Comparison of ENCODE assay signal across 24 cellular contexts in the genomic region with DNA sequence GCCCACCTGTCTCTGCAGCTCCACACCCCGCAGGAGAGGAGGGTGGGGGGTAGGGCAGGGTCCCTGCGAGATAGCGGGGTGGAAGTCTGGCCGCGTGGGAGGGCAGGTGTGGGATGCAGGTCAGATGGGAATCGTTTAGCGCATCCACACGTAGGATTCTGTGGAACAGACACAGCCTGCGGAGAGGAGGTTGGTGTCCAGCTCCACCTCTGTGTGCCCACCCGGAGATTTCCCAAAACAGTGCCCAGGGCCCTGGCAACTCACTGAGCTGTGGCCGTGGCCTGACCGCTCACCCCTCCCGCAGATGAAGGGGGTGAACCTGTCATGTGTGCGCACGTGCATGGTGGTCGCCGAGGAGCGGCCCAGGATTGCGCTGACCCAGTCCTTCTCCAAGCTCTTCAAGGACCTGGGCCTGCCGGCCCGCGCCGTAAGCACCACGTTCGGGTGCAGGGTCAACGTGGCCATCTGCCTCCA. TPM values are rescaled to one million over a fixed set of nuclear protein-coding genes. Genes with fewer than 3 reads are reported as not detected.
DNase-seq lines count a peak whose midpoint lies in the region; ATAC-seq lines count a peak whose summit lies in the region.
"Had no signal": no experiment of that assay in that cellular context is flagged by ENCODE, and none has a peak within 500 bp of the region (broad histone marks: within the 10 kb centered on the region; RNA-seq: fewer than 3 reads in every experiment).

No MANE protein-coding gene starts in this region.

- H3K9me3 Mint-ChIP-seq in activated T-cell treated with anti-CD3 and anti-CD28 coated beads, Interleukin-2, amount 50 U/mL, for 24 hours = no peaks in the 10 kb centered on the region
- no peaks in the 10 kb centered on the region for H3K9me3 Mint-ChIP-seq in activated T-cell treated with anti-CD3 and anti-CD28 coated beads, Interleukin-2, amount 50 U/mL, for 4 hours
- H3K9me3 Mint-ChIP-seq in immature natural killer cell = no peaks in the 10 kb centered on the region
- no peaks in the 10 kb centered on the region for H3K9me3 Mint-ChIP-seq in stimulated activated effector memory CD8-positive, alpha-beta T cell treated with anti-CD3 and anti-CD28 coated beads, Interleukin-12 subunit alpha, Interleukin-12 subunit beta, amount 100 ng/mL, for 72 hours
- H3K9me3 Mint-ChIP-seq: activated naive CD4-positive, alpha-beta T cell treated with anti-CD3 and anti-CD28 coated beads for 36 hours; T-helper 2 cell treated with Interferon-gamma antibody and Interleukin-4, amounts not matched to agents 5 μg/mL and 100 μg/mL, for 36 hours had no signal

- H3K36me3 ChIP-seq in KOPT-K1 (ENCODE audit: insufficient read depth, low read length) = peaks cover 71% of the 10 kb centered on the region

- peaks cover 81% of the 10 kb centered on the region for H3K4me1 Mint-ChIP-seq in activated T-cell treated with anti-CD3 and anti-CD28 coated beads, Interleukin-2, amount 50 U/mL, for 24 hours (ENCODE audit: low read depth)
- peaks cover 61% of the 10 kb centered on the region for H3K4me1 Mint-ChIP-seq in activated T-cell treated with anti-CD3 and anti-CD28 coated beads, Interleukin-2, amount 50 U/mL, for 4 hours (ENCODE audit: low read depth)
- peaks cover 53 to 70% of the 10 kb centered on the region in 2 donors for H3K4me1 Mint-ChIP-seq in immature natural killer cell
- peaks cover 48% of the 10 kb centered on the region for H3K4me1 Mint-ChIP-seq in stimulated activated effector memory CD8-positive, alpha-beta T cell treated with anti-CD3 and anti-CD28 coated beads, Interleukin-12 subunit alpha, Interleukin-12 subunit beta, amount 100 ng/mL, for 72 hours

- H3K36me3 Mint-ChIP-seq in activated T-cell treated with anti-CD3 and anti-CD28 coated beads, Interleukin-2, amount 50 U/mL, for 24 hours (ENCODE audit: low read depth) = peaks cover 86% of the 10 kb centered on the region
- peaks cover 28% of the 10 kb centered on the region for H3K36me3 Mint-ChIP-seq in activated T-cell treated with anti-CD3 and anti-CD28 coated beads, Interleukin-2, amount 50 U/mL, for 4 hours (ENCODE audit: insufficient read depth)
- peaks cover 44 to 70% (median 68%) of the 10 kb centered on the region in 3 donors for H3K36me3 Mint-ChIP-seq in immature natural killer cell
- H3K36me3 Mint-ChIP-seq in stimulated activated effector memory CD8-positive, alpha-beta T cell treated with anti-CD3 and anti-CD28 coated beads, Interleukin-12 subunit alpha, Interleukin-12 subunit beta, amount 100 ng/mL, for 72 hours = peaks cover 44% of the 10 kb centered on the region

- ATAC-seq in activated T-cell treated with anti-CD3 and anti-CD28 coated beads, Interleukin-2, amount 50 U/mL, for 4 hours = no peak
- ATAC-seq in stimulated activated effector memory CD8-positive, alpha-beta T cell treated with anti-CD3 and anti-CD28 coated beads, Interleukin-12 subunit alpha, Interleukin-12 subunit beta, amount 100 ng/mL, for 72 hours = no peak
- no peak for ATAC-seq in GM19397 (IDR thresholded peaks at IDR 0.05; ENCODE audit: unreplicated experiment)
- ATAC-seq: GM12878 had no signal

- H3K27ac Mint-ChIP-seq in activated T-cell treated with anti-CD3 and anti-CD28 coated beads, Interleukin-2, amount 50 U/mL, for 24 hours = peak overlapping the region; percentile 48
- H3K27ac Mint-ChIP-seq in immature natural killer cell = peak overlapping the region; percentile 73 to 99 (median 94)
- H3K27ac Mint-ChIP-seq in stimulated activated effector memory CD8-positive, alpha-beta T cell treated with anti-CD3 and anti-CD28 coated beads, Interleukin-12 subunit alpha, Interleukin-12 subunit beta, amount 100 ng/mL, for 72 hours = peak overlapping the region; percentile 93
- H3K27ac Mint-ChIP-seq: T-helper 2 cell treated with Interferon-gamma antibody and Interleukin-4, amounts not matched to agents 5 μg/mL and 100 μg/mL, for 36 hours had no signal

- no peaks in the 10 kb centered on the region for H3K9me3 ChIP-seq in KOPT-K1 (ENCODE audit: insufficient read depth, low read length, poor library complexity, severe bottlenecking)
- H3K9me3 ChIP-seq: BE2C, SK-N-SH had no signal

- no peaks in the 10 kb centered on the region for H3K27me3 Mint-ChIP-seq in activated T-cell treated with anti-CD3 and anti-CD28 coated beads, Interleukin-2, amount 50 U/mL, for 24 hours
- no peaks in the 10 kb centered on the region for H3K27me3 Mint-ChIP-seq in activated T-cell treated with anti-CD3 and anti-CD28 coated beads, Interleukin-2, amount 50 U/mL, for 4 hours (ENCODE audit: low read depth)
- peaks cover 5 to 24% (median 5%) of the 10 kb centered on the region in 3 donors for H3K27me3 Mint-ChIP-seq in immature natural killer cell (ENCODE audit: low read depth in 3 of 3)

- H3K4me3 Mint-ChIP-seq in activated T-cell treated with anti-CD3 and anti-CD28 coated beads, Interleukin-2, amount 50 U/mL, for 24 hours = no peak overlapping the region
- H3K4me3 Mint-ChIP-seq in activated T-cell treated with anti-CD3 and anti-CD28 coated beads, Interleukin-2, amount 50 U/mL, for 4 hours = no peak overlapping the region
- no peak overlapping the region for H3K4me3 Mint-ChIP-seq in immature natural killer cell
- no peak overlapping the region for H3K4me3 Mint-ChIP-seq in stimulated activated effector memory CD8-positive, alpha-beta T cell treated with anti-CD3 and anti-CD28 coated beads, Interleukin-12 subunit alpha, Interleukin-12 subunit beta, amount 100 ng/mL, for 72 hours
- H3K4me3 Mint-ChIP-seq: activated naive CD4-positive, alpha-beta T cell treated with anti-CD3 and anti-CD28 coated beads for 36 hours; T-helper 2 cell treated with Interferon-gamma antibody and Interleukin-4, amounts not matched to agents 5 μg/mL and 100 μg/mL, for 36 hours had no signal

- peak overlapping the region; percentile 93 for H3K27ac ChIP-seq in KOPT-K1 (ENCODE audit: low read depth, low read length, poor library complexity, severe bottlenecking)
- H3K27ac ChIP-seq: RWPE1, VCaP had no signal

- DNase-seq in activated T-cell treated with anti-CD3 and anti-CD28 coated beads, Interleukin-2, amount 50 U/mL, for 24 hours = no peak
- no peak for DNase-seq in activated T-cell treated with anti-CD3 and anti-CD28 coated beads, Interleukin-2, amount 50 U/mL, for 4 hours
- DNase-seq in immature natural killer cell = no peak
- no peak for DNase-seq in stimulated activated effector memory CD8-positive, alpha-beta T cell treated with anti-CD3 and anti-CD28 coated beads, Interleukin-12 subunit alpha, Interleukin-12 subunit beta, amount 100 ng/mL, for 72 hours (ENCODE audit: low spot score in 2 of 2)
- DNase-seq in NCI-H146 (lab: John Stamatoyannopoulos, UW) = no peak
- no peak for DNase-seq in foreskin melanocyte
- DNase-seq: activated CD4-positive, alpha-beta T cell treated with anti-CD3 and anti-CD28 coated beads for 48 hours; activated naive CD4-positive, alpha-beta T cell treated with anti-CD3 and anti-CD28 coated beads for 36 hours; activated T-cell treated with anti-CD3 and anti-CD28 coated beads for 4 hours; anterior cingulate cortex; BE2C; hypothalamus; NCI-H1092; NCI-H1930; NCI-H526; stimulated activated CD4-positive, alpha-beta T cell treated with anti-CD3 and anti-CD28 coated beads, Interleukin-1b, Interleukin-23, amount 100 ng/mL, for 48 hours had no signal

RNA-seq across cellular contexts. Expression of a gene that starts 46.9 kb away (rescaled TPM):
- total RNA-seq in activated T-cell treated with anti-CD3 and anti-CD28 coated beads, Interleukin-2, amount 50 U/mL, for 4 hours = under 1 TPM in 2 of 3 donors, not detected in 1; 0.53 to 0.55 TPM
- 100 to 1,000 TPM in 1 of 3 donors, 10 to 100 TPM in 2; 12.6 to 138 (median 67.6) TPM for polyA plus RNA-seq in immature natural killer cell
- total RNA-seq: A673 had no signal
